15 cellular contexts compared by ENCODE assay signal in genomic region chr9:91785403-91785917, GRCh38.
DNase-seq lines count a peak whose midpoint lies in the region; ATAC-seq, FAIRE-seq and TF ChIP-seq lines count a peak whose summit lies in the region.
"Had no signal": no experiment of that assay in that cellular context is flagged by ENCODE, and none has a peak within 500 bp of the region (broad histone marks: within the 10 kb centered on the region; RNA-seq: fewer than 3 reads in every experiment).

No MANE protein-coding gene starts in this region.

- 0 out of 2 replicates have a peak overlapping the region, but pooled peaks have one; percentile 11 for H2AFZ ChIP-seq in K562 (ENCODE audit: low read depth, low read length)
- H2AFZ ChIP-seq: GM23338 had no signal

- in situ Hi-C loops in K562 (cut with MboI) = no loop called here

- TF ChIP-seq CTCF in K562 (IDR thresholded peaks at IDR 0.05 in 2 of 3, conservative IDR thresholded peaks at IDR 0.05 in 1 of 3; ENCODE audit: insufficient read depth in 2 of 3, low read depth in 1 of 3, low read length in 3 of 3) (no peak), testis (IDR thresholded peaks at IDR 0.05) (no peak)

- peak overlapping the region; percentile 57 for H3K4me2 ChIP-seq in K562 (ENCODE audit: insufficient read depth, low read length)
- H3K4me2 ChIP-seq: GM23338 had no signal

- H3K27ac ChIP-seq in K562 (ENCODE audit: extremely low read depth, low read depth, low read length) (peak overlapping the region; percentile 23; the same call in 1 of the 3 replicates), testis (no peak overlapping the region)
- H3K27ac ChIP-seq: SJSA1 had no signal

- TF ChIP-seq RAD21 in K562 (CRISPR knock-in tag; conservative IDR thresholded peaks at IDR 0.05 in 1 of 2, IDR thresholded peaks at IDR 0.05 in 1 of 2) = no peak

- BruUV-seq in K562 (replicated peaks; lab: Mats Ljungman, UMichigan) = no TSS peak

- intact Hi-C loops in K562 (cut with micrococcal nuclease) (no loop called here), testis (cut with DNase I; ENCODE audit: low total_unique reads) (no loop called here)

- H3K9me1 ChIP-seq in K562 (ENCODE audit: control insufficient read depth, insufficient read depth, low read length) = no peaks in the 10 kb centered on the region

- POLR2A ChIA-PET in K562 (lab: Yijun Ruan, JAX) = no interaction called here

- H3K36me3 ChIP-seq in K562 (ENCODE audit: control insufficient read depth, insufficient read depth, low read length) (peaks cover 12% of the 10 kb centered on the region; the same call in 2 of the 3 replicates), testis (ENCODE audit: low read depth, missing control alignments) (no peaks in the 10 kb centered on the region)
- H3K36me3 ChIP-seq: SJSA1 had no signal

- CTCF ChIA-PET in K562 (lab: Yijun Ruan, JAX; ENCODE audit: low intra/inter-chr PET ratio) = interaction anchor here (0.6 kb wide), 1 partner anchor 35 kb away, joined by 3 read pairs; no protein-coding TSS in a partner anchor

- peak; percentile 72 for FAIRE-seq in K562 (lab: Jason Lieb, UNC)
- FAIRE-seq in RCC 7860 (lab: Jason Lieb, UNC) = no peak

- peaks cover 27 to 30% of the 10 kb centered on the region in 2 experiments for H3K4me1 ChIP-seq in K562 (replicated peaks in 1 of 2; ENCODE audit: control insufficient read depth in 2 of 2, insufficient read depth in 2 of 2, low read length in 2 of 2)
- no peaks in the 10 kb centered on the region for H3K4me1 ChIP-seq in testis
- H3K4me1 ChIP-seq: SJSA1 had no signal

- WGBS in K562 (ENCODE audit: insufficient coverage, low coverage, missing lambda C conversion rate) = 20% methylated on average over 5 of the region's 5 CpGs
- WGBS in testis, 2 donors = 68 to 77% methylated on average over 3 to 5 of the region's 5 CpGs

- no peak for TF ChIP-seq POLR2A in K562 (conservative IDR thresholded peaks at IDR 0.05)
- no peak for TF ChIP-seq POLR2A in testis (IDR thresholded peaks at IDR 0.05)

- TF ChIP-seq EP300 in K562 (IDR thresholded peaks at IDR 0.05; ENCODE audit: low read length) = no peak

- H4K20me1 ChIP-seq in K562 (replicated peaks; ENCODE audit: control insufficient read depth, insufficient read depth, low read length) = peaks cover 5% of the 10 kb centered on the region; the same call in 1 of the 2 replicates

- H3K9me3 ChIP-seq in K562 (replicated peaks; ENCODE audit: control insufficient read depth, insufficient read depth, low read depth, low read length) = no peaks in the 10 kb centered on the region; the same call in none of the 2 replicates
- no peaks in the 10 kb centered on the region for H3K9me3 ChIP-seq in testis
- H3K9me3 ChIP-seq: SJSA1 had no signal

- H3K27me3 ChIP-seq in K562 (ENCODE audit: control insufficient read depth in 2 of 2, insufficient read depth in 2 of 2, low read length in 2 of 2) = no peaks in the 10 kb centered on the region
- no peaks in the 10 kb centered on the region for H3K27me3 ChIP-seq in testis
- H3K27me3 ChIP-seq: SJSA1 had no signal

- DNase-seq in DMS 273 (lab: John Stamatoyannopoulos, UW; ENCODE audit: unreplicated experiment) (peak; percentile 59), K562 (ENCODE audit: extremely low read depth in 1 of 4, low spot score in 3 of 4) (peak in 2 of 4 experiments; percentile 55 to 70), mesenteric fat pad (ENCODE audit: low spot score) (peak; percentile 20), testis (peak; percentile 4), RCC 7860 (ENCODE audit: low spot score) (no peak)
- DNase-seq in activated CD4-positive, alpha-beta T cell treated with anti-CD3 and anti-CD28 coated beads, Interleukin-2, amount 50 U/mL, for 1 hour = no peak
- DNase-seq: COR-L47, DMS53, NCI-H1930, NCI-H510A, NCI-H774, PC-3 had no signal

- peak overlapping the region; percentile 10 to 77 for H3K9ac ChIP-seq in K562 (ENCODE audit: insufficient read depth in 1 of 2, low read depth in 2 of 2, low read length in 2 of 2)

- peak; percentile 84 for ATAC-seq in K562
- ATAC-seq in GM19023 (IDR thresholded peaks at IDR 0.05; ENCODE audit: unreplicated experiment) = no peak
- ATAC-seq: GM23338, PC-3 had no signal

- H3K79me2 ChIP-seq in K562 (ENCODE audit: control insufficient read depth, insufficient read depth, low read length) = peaks cover 62% of the 10 kb centered on the region

- no peak overlapping the region for H3K4me3 ChIP-seq in K562
- H3K4me3 ChIP-seq in testis = no peak overlapping the region
- H3K4me3 ChIP-seq: GM23338, SJSA1 had no signal

TF ChIP-seq in K562, 482 proteins besides CTCF, POLR2A, EP300 and RAD21:
- TF ChIP-seq CBFA2T3 (IDR thresholded peaks at IDR 0.05) (peak; percentile 8; the same call in 1 of the 2 replicates), ZNF592 (IDR thresholded peaks at IDR 0.05) (peak; percentile 31; the same call in 1 of the 2 replicates), ZNF76 (CRISPR knock-in tag; IDR thresholded peaks at IDR 0.05; ENCODE audit: borderline replicate concordance) (no peak), ZNF316 (IDR thresholded peaks at IDR 0.05) (peak; percentile 76), ZNF174 (CRISPR knock-in tag; IDR thresholded peaks at IDR 0.05) (no peak), C11orf30 (IDR thresholded peaks at IDR 0.05; ENCODE audit: low read depth) (peak; percentile 52), NFIX (CRISPR knock-in tag; IDR thresholded peaks at IDR 0.05; ENCODE audit: low read depth) (no peak), ARID1B (IDR thresholded peaks at IDR 0.05) (0 out of 2 replicates have a peak, but pooled peaks have one; percentile 6), WHSC1 (IDR thresholded peaks at IDR 0.05; ENCODE audit: low read length) (no peak)

Comparison
In these comparisons a context has a peak if more than half of its experiments do, and no peak if none do; other contexts are left out.
1. DNase-seq: peak in DMS 273 (single experiment), mesenteric fat pad (single experiment) and testis (single experiment); none in activated CD4-positive, alpha-beta T cell treated with anti-CD3 and anti-CD28 coated beads, Interleukin-2, amount 50 U/mL, for 1 hour (single experiment) and RCC 7860 (single experiment).